In genomic region chr13:102970542-102970941, GRCh38 we compare ENCODE assay signal across 13 cellular contexts.
DNase-seq lines count a peak whose midpoint lies in the region; ATAC-seq lines count a peak whose summit lies in the region.
"Had no signal": no experiment of that assay in that cellular context is flagged by ENCODE, and none has a peak within 500 bp of the region (broad histone marks: within the 10 kb centered on the region; RNA-seq: fewer than 3 reads in every experiment).

No MANE protein-coding gene starts in this region.

- peak; percentile 83 for DNase-seq in DMS79 (lab: John Stamatoyannopoulos, UW)
- DNase-seq in SIG-M5 (lab: John Stamatoyannopoulos, UW): no peak
- DNase-seq in SHP77 (lab: John Stamatoyannopoulos, UW): no peak
- no peak for DNase-seq in NOMO-1 treated with dmso at 0.1 percent for 144 hours (lab: John Stamatoyannopoulos, UW; ENCODE audit: unreplicated experiment)
- no peak for DNase-seq in medulla oblongata (ENCODE audit: extremely low spot score)
- DNase-seq: activated gamma-delta T cell treated with Interleukin-2 at 50 U/mL for 16 hours, foreskin melanocyte, NCI-H1048, RPMI8226, upper lobe of left lung had no signal

- peak; percentile 94 for ATAC-seq in GM19035 (IDR thresholded peaks at IDR 0.05; ENCODE audit: unreplicated experiment)
- ATAC-seq in HG02571 (IDR thresholded peaks at IDR 0.05; ENCODE audit: unreplicated experiment): peak; percentile 100
- peak; percentile 97 for ATAC-seq in HG03342 (IDR thresholded peaks at IDR 0.05; ENCODE audit: unreplicated experiment)
